ENCODE assay signal across 15 cellular contexts in genomic region chr15:24861014-24861690, GRCh38.
DNase-seq lines count a peak whose midpoint lies in the region; ATAC-seq, FAIRE-seq and TF ChIP-seq lines count a peak whose summit lies in the region.
"Had no signal": no experiment of that assay in that cellular context is flagged by ENCODE, and none has a peak within 500 bp of the region (broad histone marks: within the 10 kb centered on the region; RNA-seq: fewer than 3 reads in every experiment).

No MANE protein-coding gene starts in this region.

- no peak for TF ChIP-seq POLR2A in endothelial cell of umbilical vein (IDR thresholded peaks at IDR 0.05; ENCODE audit: low read depth, low read length)
- TF ChIP-seq POLR2A in lower leg skin (IDR thresholded peaks at IDR 0.05) = no peak

- no peak overlapping the region for H3K18ac ChIP-seq in mesendoderm (ENCODE audit: low read length)

- H3K4ac ChIP-seq in mesendoderm (ENCODE audit: low read depth, low read length) = peak overlapping the region; percentile 16

- H3K4me1 Mint-ChIP-seq in HFFc6 (ENCODE audit: low read depth) = peaks cover 48% of the 10 kb centered on the region
- H3K4me1 Mint-ChIP-seq: CD4-positive, CD25-positive, alpha-beta regulatory T cell had no signal

- no peak for FAIRE-seq in endothelial cell of umbilical vein (lab: Jason Lieb, UNC)
- FAIRE-seq: HTR-8/SVneo had no signal

- TF ChIP-seq CTCF in HFFc6 (IDR thresholded peaks at IDR 0.05) (no peak), RWPE2 (IDR thresholded peaks at IDR 0.05; ENCODE audit: poor library complexity, severe bottlenecking) (no peak), endothelial cell of umbilical vein (IDR thresholded peaks at IDR 0.05; ENCODE audit: extremely low read depth in 1 of 2, insufficient read depth in 1 of 2, low read depth in 1 of 2, low read length in 2 of 2) (no peak), lower leg skin (IDR thresholded peaks at IDR 0.05) (no peak)

- H3K27me3 Mint-ChIP-seq in HFFc6 (ENCODE audit: insufficient read depth) = no peaks in the 10 kb centered on the region; the same call in none of the 2 replicates
- H3K27me3 Mint-ChIP-seq: CD4-positive, CD25-positive, alpha-beta regulatory T cell had no signal

- CTCF ChIA-PET in endothelial cell of umbilical vein (lab: Charles Lee) = no interaction called here

- ATAC-seq in RWPE2 (ENCODE audit: low read depth) (peak; percentile 84), HG02938 (IDR thresholded peaks at IDR 0.05; ENCODE audit: unreplicated experiment) (no peak), HG02678 (IDR thresholded peaks at IDR 0.05; ENCODE audit: unreplicated experiment) (no peak)

- H3K9me3 ChIP-seq in RWPE2 (ENCODE audit: severe bottlenecking) = peaks cover 5% of the 10 kb centered on the region
- H3K9me3 ChIP-seq in endothelial cell of umbilical vein (replicated peaks; ENCODE audit: control insufficient read depth, insufficient read depth, low read length) = no peaks in the 10 kb centered on the region

- H3K9ac ChIP-seq in endothelial cell of umbilical vein (replicated peaks; ENCODE audit: extremely low read depth, insufficient read depth, low read length) (no peak overlapping the region), mesendoderm (ENCODE audit: low read length) (no peak overlapping the region)
- H3K9ac ChIP-seq: BLaER1 treated with 17β-estradiol and CSF1 and Interleukin-3, amounts not matched to agents 10 nM and 100 nM; GM23248 had no signal

- H2BK15ac ChIP-seq in mesendoderm (replicated peaks; ENCODE audit: low read depth) = no peak overlapping the region

- no peaks in the 10 kb centered on the region for H4K20me1 ChIP-seq in endothelial cell of umbilical vein (replicated peaks; ENCODE audit: control insufficient read depth, extremely low read depth, insufficient read depth, low read length)
- H4K20me1 ChIP-seq: BLaER1 treated with 17β-estradiol and CSF1 and Interleukin-3, amounts not matched to agents 10 nM and 100 nM had no signal

- no peak overlapping the region; the same call in 1 of the 2 replicates for H3K4me3 Mint-ChIP-seq in HFFc6
- H3K4me3 Mint-ChIP-seq: CD4-positive, CD25-positive, alpha-beta regulatory T cell had no signal

- H3K27me3 ChIP-seq in RWPE2 (ENCODE audit: insufficient read depth, poor library complexity, severe bottlenecking) (no peaks in the 10 kb centered on the region), endothelial cell of umbilical vein (ENCODE audit: control insufficient read depth in 2 of 2, insufficient read depth in 2 of 2, low read length in 2 of 2) (no peaks in the 10 kb centered on the region), mesendoderm (ENCODE audit: insufficient read depth, low read length, poor library complexity) (no peaks in the 10 kb centered on the region)

- H3K4me1 ChIP-seq in RWPE2 (ENCODE audit: insufficient read depth, poor library complexity, severe bottlenecking) (peaks cover 9% of the 10 kb centered on the region), endothelial cell of umbilical vein (ENCODE audit: control insufficient read depth, extremely low read depth, insufficient read depth, low read length) (peaks cover 8% of the 10 kb centered on the region), mesendoderm (ENCODE audit: control insufficient read depth, low read depth, low read length) (no peaks in the 10 kb centered on the region)
- H3K4me1 ChIP-seq: BLaER1 treated with 17β-estradiol and CSF1 and Interleukin-3, amounts not matched to agents 10 nM and 100 nM had no signal

- H3K36me3 Mint-ChIP-seq in HFFc6 (ENCODE audit: low read depth) = no peaks in the 10 kb centered on the region
- H3K36me3 Mint-ChIP-seq: CD4-positive, CD25-positive, alpha-beta regulatory T cell had no signal

- H4K8ac ChIP-seq in mesendoderm (ENCODE audit: low read depth, low read length) = no peak overlapping the region

- peak overlapping the region; percentile 15 for H3K27ac ChIP-seq in RWPE2 (ENCODE audit: poor library complexity, severe bottlenecking)
- no peak overlapping the region for H3K27ac ChIP-seq in endothelial cell of umbilical vein (ENCODE audit: insufficient read depth, low read depth, low read length)
- H3K27ac ChIP-seq in mesendoderm (ENCODE audit: low read depth, low read length) = no peak overlapping the region
- H3K27ac ChIP-seq: BLaER1 treated with 17β-estradiol and CSF1 and Interleukin-3, amounts not matched to agents 10 nM and 100 nM; GM23248 had no signal

- no TSS peak for BruUV-seq in endothelial cell of umbilical vein (replicated peaks; lab: Mats Ljungman, UMichigan)

- H3K56ac ChIP-seq in mesendoderm (ENCODE audit: low read length) = no peak overlapping the region

- no CpG with 5 or more reads among the region's 1 CpG for WGBS in mesendoderm (ENCODE audit: extremely low coverage, insufficient coverage, low lambda C conversion rate)
- 51 to 56% methylated on average over 1 of the region's 1 CpG for WGBS in lower leg skin, 2 donors

- H3K79me2 ChIP-seq in endothelial cell of umbilical vein (ENCODE audit: control insufficient read depth, insufficient read depth, low read length) (peaks cover 3% of the 10 kb centered on the region), mesendoderm (ENCODE audit: control insufficient read depth, insufficient read depth, low read length) (no peaks in the 10 kb centered on the region)

- no peak overlapping the region for H2BK120ac ChIP-seq in mesendoderm (ENCODE audit: low read depth, low read length)

- H3K4me2 ChIP-seq in endothelial cell of umbilical vein (ENCODE audit: insufficient read depth, low read length) = no peak overlapping the region
- H3K4me2 ChIP-seq in mesendoderm (ENCODE audit: low read length) = no peak overlapping the region
- H3K4me2 ChIP-seq: BLaER1 treated with 17β-estradiol and CSF1 and Interleukin-3, amounts not matched to agents 10 nM and 100 nM had no signal

- peaks cover 19% of the 10 kb centered on the region for H3K9me3 Mint-ChIP-seq in HFFc6

- DNase-seq in HFFc6 = peak; percentile 9
- no peak for DNase-seq in RWPE2 (ENCODE audit: low spot score)
- DNase-seq in endothelial cell of umbilical vein (ENCODE audit: low read depth, low spot score) = no peak
- no peak for DNase-seq in mesendoderm
- DNase-seq in lower leg skin (ENCODE audit: low spot score in 2 of 2) = no peak
- DNase-seq: ACHN; CD4-positive, CD25-positive, alpha-beta regulatory T cell; DMS53; GF-D8; GM23248; H7 had no signal

- POLR2A ChIA-PET in endothelial cell of umbilical vein (lab: Charles Lee) = no interaction called here

- no peak overlapping the region for H4K5ac ChIP-seq in mesendoderm (ENCODE audit: low read length)

- no peak overlapping the region for H2BK5ac ChIP-seq in mesendoderm (ENCODE audit: low read length)

- intact Hi-C loops in endothelial cell of umbilical vein (cut with micrococcal nuclease) (no loop called here), lower leg skin (cut with DNase I; ENCODE audit: low total_unique reads) (no loop called here)

- H2AFZ ChIP-seq in endothelial cell of umbilical vein (ENCODE audit: low read depth, low read length) = no peak overlapping the region
- H2AFZ ChIP-seq: GM23248 had no signal

- H2AK5ac ChIP-seq in mesendoderm (ENCODE audit: low read length) = no peak overlapping the region

- no peaks in the 10 kb centered on the region for H3K36me3 ChIP-seq in RWPE2 (ENCODE audit: low read depth)
- H3K36me3 ChIP-seq in endothelial cell of umbilical vein (ENCODE audit: control insufficient read depth in 2 of 2, extremely low read depth in 1 of 2, insufficient read depth in 2 of 2, low read length in 2 of 2) = no peaks in the 10 kb centered on the region
- no peaks in the 10 kb centered on the region for H3K36me3 ChIP-seq in mesendoderm (ENCODE audit: control insufficient read depth, insufficient read depth, low read length)
- H3K36me3 ChIP-seq: BLaER1 treated with 17β-estradiol and CSF1 and Interleukin-3, amounts not matched to agents 10 nM and 100 nM had no signal

- H3K9me1 ChIP-seq in endothelial cell of umbilical vein (replicated peaks; ENCODE audit: control insufficient read depth, extremely low read depth, insufficient read depth, low read length) = no peaks in the 10 kb centered on the region

- no peaks in the 10 kb centered on the region for H3K79me1 ChIP-seq in mesendoderm (ENCODE audit: low read length)

- no peak overlapping the region for H3K23ac ChIP-seq in mesendoderm (ENCODE audit: low read length)

- peak overlapping the region; percentile 51; the same call in 1 of the 2 replicates for H3K27ac Mint-ChIP-seq in HFFc6
- H3K27ac Mint-ChIP-seq: CD4-positive, CD25-positive, alpha-beta regulatory T cell had no signal

- dilution Hi-C loops in endothelial cell of umbilical vein (cut with MboI; ENCODE audit: extremely low pct_ligation_motif_present, low sequenced_read_pairs) = no loop called here

- H3K4me3 ChIP-seq in RWPE2 (ENCODE audit: severe bottlenecking) (no peak overlapping the region), endothelial cell of umbilical vein (replicated peaks in 1 of 3; ENCODE audit: insufficient read depth in 1 of 3, low read depth in 1 of 3, low read length in 3 of 3) (no peak overlapping the region), mesendoderm (ENCODE audit: low read length) (no peak overlapping the region), lower leg skin (ENCODE audit: low read depth, poor library complexity, severe bottlenecking) (no peak overlapping the region)
- H3K4me3 ChIP-seq: BLaER1 treated with 17β-estradiol and CSF1 and Interleukin-3, amounts not matched to agents 10 nM and 100 nM; GM23248 had no signal

TF ChIP-seq in endothelial cell of umbilical vein, 7 proteins besides CTCF, POLR2A, EP300 and RAD21:
- TF ChIP-seq FOS (IDR thresholded peaks at IDR 0.05; ENCODE audit: borderline replicate concordance, insufficient read depth, low read length) = peak; percentile 9
- no peak for TF ChIP-seq JUN (IDR thresholded peaks at IDR 0.05; ENCODE audit: borderline replicate concordance, insufficient read depth, insufficient read length, low read depth)
